ENCODE assay signal across 33 cellular contexts in the genomic region with DNA sequence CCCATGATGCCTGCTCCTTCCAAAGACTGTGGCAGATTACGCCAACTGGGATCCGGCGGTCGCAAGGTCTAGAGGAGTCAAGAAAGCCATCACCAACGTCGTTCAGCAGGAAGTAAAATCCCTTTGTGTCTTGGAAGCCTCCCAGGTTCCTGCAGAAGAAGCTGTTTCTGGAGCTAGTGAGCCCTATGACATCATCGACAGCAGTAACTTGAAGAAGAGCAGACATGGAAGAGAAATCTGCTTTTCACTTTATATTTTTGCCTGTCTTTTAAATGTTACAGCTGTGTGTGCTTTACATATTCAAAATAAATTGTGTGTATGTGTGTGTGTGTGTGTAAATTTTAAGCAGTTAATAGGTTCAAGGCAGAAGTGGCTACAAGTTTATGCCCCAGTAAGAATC. TPM values are rescaled to one million over a fixed set of nuclear protein-coding genes. Genes with fewer than 3 reads are reported as not detected.
"Had no signal": no experiment of that assay in that cellular context is flagged by ENCODE, and none has a peak within 500 bp of the region (broad histone marks: within the 10 kb centered on the region; RNA-seq: fewer than 3 reads in every experiment).

No MANE protein-coding gene starts in this region.

- DNase-seq: activated B cell treated with CpG ODN at 0.5 μM for 24 hours; activated CD4-positive, alpha-beta memory T cell treated with anti-CD3 and anti-CD28 coated beads for 36 hours; activated CD4-positive, alpha-beta T cell treated with anti-CD3 and anti-CD28 coated beads for 4 hours; activated CD4-positive, alpha-beta T cell treated with anti-CD3 and anti-CD28 coated beads, Interleukin-2, amount 10 ng/mL, durations not matched to agents 24 days and 14 days; activated CD4-positive, alpha-beta T cell treated with anti-CD3 and anti-CD28 coated beads, Interleukin-2, amount 50 U/mL, for 1 hour; activated CD4-positive, alpha-beta T cell treated with anti-CD3 and anti-CD28 coated beads, Interleukin-2, amount 50 U/mL, for 4 hours; activated CD4-positive, CD25-positive, alpha-beta regulatory T cell treated with anti-CD3 and anti-CD28 coated beads, Interleukin-2, amount 50 U/mL, for 72 hours; activated CD8-positive, alpha-beta memory T cell treated with anti-CD3 and anti-CD28 coated beads, Interleukin-2, amount 50 U/mL, for 4 hours; activated CD8-positive, alpha-beta T cell treated with anti-CD3 and anti-CD28 coated beads for 36 hours; activated gamma-delta T cell; activated naive CD4-positive, alpha-beta T cell treated with anti-CD3 and anti-CD28 coated beads, Interleukin-2, amount 10 ng/mL, durations not matched to agents 7 days and 5 days; activated naive CD4-positive, alpha-beta T cell treated with Interleukin-2 at 50 U/mL for 16 hours; activated naive CD8-positive, alpha-beta T cell treated with anti-CD3 and anti-CD28 coated beads, Interleukin-2, amount 10 ng/mL, durations not matched to agents 7 days and 5 days; activated naive CD8-positive, alpha-beta T cell treated with anti-CD3 and anti-CD28 coated beads, Interleukin-2, amount 50 U/mL, for 24 hours; activated T-cell treated with anti-CD3 and anti-CD28 coated beads for 4 hours; activated T-cell treated with anti-CD3 and anti-CD28 coated beads, Interleukin-2, amount 50 U/mL, for 1 hour; activated T-cell treated with anti-CD3 and anti-CD28 coated beads, Interleukin-2, amount 50 U/mL, for 4 hours; activated T-cell treated with anti-CD3 and anti-CD28 coated beads, Interleukin-2, amount 50 U/mL, for 72 hours; amygdala; anterior cingulate cortex; caudate nucleus; cerebellar nuclear complex; T-helper 2 cell; T-helper 9 cell had no signal

- H3K36me3 ChIP-seq: ascending aorta, cardiac muscle cell had no signal

- H3K4me3 ChIP-seq: ascending aorta, cardiac muscle cell had no signal

- H3K27me3 ChIP-seq: ascending aorta, cardiac muscle cell had no signal

- H3K4me1 ChIP-seq: ascending aorta had no signal

- H3K9me3 ChIP-seq: ascending aorta had no signal

- H3K27ac ChIP-seq: ascending aorta, cardiac muscle cell, VCaP had no signal

- ATAC-seq: activated CD8-positive, alpha-beta T cell treated with anti-CD3 and anti-CD28 coated beads for 36 hours; activated naive CD8-positive, alpha-beta T cell treated with anti-CD3 and anti-CD28 coated beads, Interleukin-2, amount 50 U/mL, for 24 hours; activated T-cell treated with anti-CD3 and anti-CD28 coated beads, Interleukin-2, amount 50 U/mL, for 4 hours; activated T-cell treated with anti-CD3 and anti-CD28 coated beads, Interleukin-2, amount 50 U/mL, for 72 hours; activated T-helper 17 cell treated with anti-CD3 and anti-CD28 coated beads, Interleukin-2, amount 50 U/mL, for 72 hours had no signal

RNA-seq across cellular contexts. Expression of gene OR2H2, which starts 7.4 kb away (rescaled TPM):
- total RNA-seq: activated B cell treated with CpG ODN at 0.5 μM for 24 hours; activated CD4-positive, alpha-beta memory T cell treated with anti-CD3 and anti-CD28 coated beads for 36 hours; activated CD4-positive, alpha-beta T cell treated with anti-CD3 and anti-CD28 coated beads, Interleukin-2, amount 10 ng/mL, durations not matched to agents 24 days and 14 days; activated CD8-positive, alpha-beta memory T cell treated with anti-CD3 and anti-CD28 coated beads for 36 hours; activated CD8-positive, alpha-beta T cell treated with anti-CD3 and anti-CD28 coated beads for 36 hours; activated naive CD8-positive, alpha-beta T cell treated with anti-CD3 and anti-CD28 coated beads, Interleukin-2, amount 10 ng/mL, durations not matched to agents 7 days and 5 days; activated T-cell treated with anti-CD3 and anti-CD28 coated beads, Interleukin-2, amount 50 U/mL, for 4 hours; activated T-cell treated with anti-CD3 and anti-CD28 coated beads, Interleukin-2, amount 50 U/mL, for 72 hours; activated T-helper 1 cell treated with anti-CD3 and anti-CD28 coated beads, Interleukin-12 subunit alpha, Interleukin-12 subunit beta, Interleukin-2, Interleukin-4 antibody, amounts not matched to agents 30 ng/mL and 10 ng/mL and 1 ng/mL, durations not matched to agents 14 hours and 24 hours and 36 hours; activated T-helper 17 cell treated with anti-CD3 and anti-CD28 coated beads, Interleukin-2, amount 50 U/mL, for 72 hours; ascending aorta; bronchial epithelial cell; cardiac muscle cell; chondrocyte had no signal
- polyA plus RNA-seq: adipose tissue had no signal

RNA-seq across cellular contexts. Expression of gene UBD, which starts 18.0 kb away (rescaled TPM):
- total RNA-seq: activated B cell treated with CpG ODN at 0.5 μM for 24 hours; activated naive CD8-positive, alpha-beta T cell treated with anti-CD3 and anti-CD28 coated beads, Interleukin-2, amount 10 ng/mL, durations not matched to agents 7 days and 5 days; ascending aorta; bronchial epithelial cell; cardiac muscle cell; chondrocyte had no signal
- polyA plus RNA-seq: cardiac muscle cell had no signal
